ENCODE assay signal across 17 cellular contexts in the genomic region with DNA sequence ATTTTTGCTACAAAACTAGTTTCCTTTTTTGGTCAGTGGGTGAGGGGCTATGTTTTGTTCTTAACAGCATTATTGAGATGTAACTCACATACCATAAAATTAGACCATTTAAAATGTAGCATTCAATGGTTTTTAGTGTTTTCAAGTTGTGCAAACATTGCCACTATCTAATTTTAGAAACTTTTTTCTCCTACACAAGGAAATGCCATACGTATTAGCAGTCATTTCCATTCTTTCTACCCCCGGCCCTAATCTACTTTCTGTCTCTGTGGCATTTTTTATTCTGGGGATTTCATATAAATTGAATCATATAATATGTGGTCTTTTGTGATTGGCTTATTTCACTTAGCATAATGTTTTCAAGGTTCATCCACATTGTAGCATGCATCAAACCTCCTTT.
"Had no signal": no experiment of that assay in that cellular context is flagged by ENCODE, and none has a peak within 500 bp of the region (broad histone marks: within the 10 kb centered on the region; RNA-seq: fewer than 3 reads in every experiment).

No MANE protein-coding gene starts in this region.

- H3K4me3 ChIP-seq: breast epithelium, left lung, skin epidermis, suprapubic skin had no signal

- H3K27me3 Mint-ChIP-seq: activated CD4-positive, alpha-beta T cell treated with anti-CD3 and anti-CD28 coated beads, Interleukin-2, amount 10 ng/mL, durations not matched to agents 7 days and 5 days; activated naive CD8-positive, alpha-beta T cell had no signal

- ATAC-seq: left lung; naive thymus-derived CD4-positive, alpha-beta T cell had no signal

- H3K36me3 ChIP-seq: breast epithelium, left lung, neutrophil, suprapubic skin had no signal

- H3K4me3 Mint-ChIP-seq: activated CD4-positive, alpha-beta T cell treated with anti-CD3 and anti-CD28 coated beads, Interleukin-2, amount 10 ng/mL, durations not matched to agents 7 days and 5 days; activated naive CD8-positive, alpha-beta T cell; naive thymus-derived CD4-positive, alpha-beta T cell had no signal

- H3K9me3 Mint-ChIP-seq: naive thymus-derived CD4-positive, alpha-beta T cell had no signal

- H3K27ac ChIP-seq: breast epithelium, left lung, neutrophil, skin epidermis, suprapubic skin had no signal

- H3K27ac Mint-ChIP-seq: activated CD4-positive, alpha-beta T cell treated with anti-CD3 and anti-CD28 coated beads, Interleukin-2, amount 10 ng/mL, durations not matched to agents 7 days and 5 days; activated naive CD8-positive, alpha-beta T cell; naive thymus-derived CD4-positive, alpha-beta T cell had no signal

- H3K27me3 ChIP-seq: breast epithelium, left lung, neutrophil, suprapubic skin had no signal

- H3K9me3 ChIP-seq: breast epithelium, left lung, neutrophil, suprapubic skin had no signal

- H3K36me3 Mint-ChIP-seq: activated naive CD8-positive, alpha-beta T cell had no signal

- H3K4me1 ChIP-seq: breast epithelium, suprapubic skin had no signal

- DNase-seq: activated CD4-positive, alpha-beta T cell treated with anti-CD3 and anti-CD28 coated beads, Interleukin-2, amount 10 ng/mL, durations not matched to agents 7 days and 5 days; activated CD8-positive, alpha-beta memory T cell treated with anti-CD3 and anti-CD28 coated beads for 24 hours; activated gamma-delta T cell treated with Interleukin-2 at 50 U/mL for 16 hours; hypothalamus; kidney; left lung; mammary epithelial cell; naive thymus-derived CD4-positive, alpha-beta T cell; posterior cingulate gyrus; stimulated activated CD4-positive, alpha-beta T cell treated with anti-CD3 and anti-CD28 coated beads, Interleukin-4, amount 100 ng/mL, for 24 hours; stimulated activated naive CD4-positive, alpha-beta T cell treated with Interleukin-2 at 50 U/mL for 16 hours; SW 1271 had no signal
